ENCODE assay signal across 17 cellular contexts in the genomic region with DNA sequence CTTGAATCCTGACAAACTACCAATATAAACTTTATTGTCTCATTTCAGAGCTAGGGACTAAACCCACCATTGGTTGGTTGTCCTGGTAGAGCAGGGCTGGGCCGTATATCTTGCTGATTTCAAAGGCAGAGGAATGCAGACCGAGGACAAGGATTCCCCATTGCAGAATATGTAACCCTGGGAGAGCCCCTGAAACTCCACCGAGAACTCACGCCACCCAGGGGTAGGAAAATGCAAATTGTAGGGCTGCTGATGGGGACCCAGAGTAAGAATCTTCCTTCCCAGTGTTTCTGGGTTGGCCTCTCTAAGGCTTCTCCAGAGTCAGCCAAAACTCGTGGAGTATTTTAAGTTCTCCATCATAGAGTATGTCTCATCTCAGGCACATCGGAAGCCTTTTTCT.
"Had no signal": no experiment of that assay in that cellular context is flagged by ENCODE, and none has a peak within 500 bp of the region (broad histone marks: within the 10 kb centered on the region; RNA-seq: fewer than 3 reads in every experiment).

No MANE protein-coding gene starts in this region.

- H3K4me1 ChIP-seq: gastroesophageal sphincter had no signal

- H3K27ac ChIP-seq: epithelial cell of prostate, esophagus squamous epithelium, gastroesophageal sphincter, ovary, stomach had no signal

- H3K27me3 ChIP-seq: ovary had no signal

- H3K36me3 ChIP-seq: esophagus squamous epithelium, gastroesophageal sphincter, ovary, stomach had no signal

- ATAC-seq: gastroesophageal sphincter; naive thymus-derived CD4-positive, alpha-beta T cell; right cardiac atrium had no signal

- H3K4me3 Mint-ChIP-seq: naive thymus-derived CD4-positive, alpha-beta T cell; neural crest cell had no signal

- H3K9me3 ChIP-seq: esophagus squamous epithelium, gastroesophageal sphincter, ovary, stomach had no signal

- H3K27ac Mint-ChIP-seq: naive thymus-derived CD4-positive, alpha-beta T cell; progenitor cell of endocrine pancreas had no signal

- H3K4me3 ChIP-seq: esophagus squamous epithelium, gastroesophageal sphincter, ovary, stomach had no signal

- H3K9me3 Mint-ChIP-seq: neural crest cell had no signal

- DNase-seq: effector memory CD4-positive, alpha-beta T cell; esophagus squamous epithelium; foreskin fibroblast; glutamatergic neuron; kidney glomerular epithelial cell; naive thymus-derived CD4-positive, alpha-beta T cell; ovary; right cardiac atrium; small intestine; stimulated activated CD4-positive, alpha-beta T cell treated with anti-CD3 and anti-CD28 coated beads, Interleukin-12 subunit alpha, Interleukin-12 subunit beta, amount 100 ng/mL, for 4 hours; stimulated activated naive CD4-positive, alpha-beta T cell; stomach; trophoblast cell had no signal
